Comparison of ENCODE assay signal across 8 cellular contexts in the genomic region with DNA sequence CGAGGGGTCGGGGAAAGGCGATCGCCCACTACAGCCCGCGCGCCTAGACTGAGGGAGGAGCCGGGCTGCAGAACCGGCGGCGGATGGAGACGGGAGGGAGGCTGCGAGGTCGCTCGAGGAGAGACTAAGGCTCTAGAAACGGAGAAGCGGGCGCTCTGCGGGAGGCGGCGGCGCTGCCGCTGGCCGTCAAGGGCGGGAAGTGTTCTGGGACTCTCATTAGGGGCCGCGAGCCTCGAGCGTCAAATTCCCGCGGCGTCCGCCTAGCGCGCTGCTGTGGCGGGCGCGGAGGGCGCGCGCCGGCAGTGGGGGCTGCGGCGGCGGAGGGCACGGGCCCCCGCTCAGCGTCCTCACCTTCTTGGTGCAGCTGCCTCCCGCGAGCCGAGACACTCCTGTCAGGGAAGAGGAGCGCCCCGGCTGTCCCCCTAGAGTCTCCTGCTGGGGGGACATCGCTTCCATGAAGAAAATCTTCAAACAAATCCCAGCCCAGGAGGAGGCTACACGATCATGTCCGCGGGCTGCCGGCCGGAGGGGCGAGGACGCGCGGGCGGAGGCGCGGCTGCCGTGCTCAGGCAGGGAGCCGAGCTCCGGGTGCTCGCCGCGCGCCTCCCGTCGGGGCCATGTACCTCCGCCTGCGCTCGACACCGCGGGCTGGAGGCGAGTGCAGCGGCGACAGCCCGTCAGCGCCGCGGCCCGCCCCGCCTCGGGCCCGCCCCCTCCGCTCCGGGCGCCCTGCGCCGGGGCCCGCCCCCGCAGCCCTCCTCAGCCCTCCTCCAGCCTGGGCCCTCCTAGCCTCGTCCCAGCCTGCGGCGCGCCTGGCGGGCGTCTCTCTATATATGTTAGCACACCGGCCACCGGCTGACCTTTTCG. TPM values are rescaled to one million over a fixed set of nuclear protein-coding genes. Genes with fewer than 3 reads are reported as not detected.
DNase-seq lines count a peak whose midpoint lies in the region; ATAC-seq, FAIRE-seq and TF ChIP-seq lines count a peak whose summit lies in the region.

A gene with protein sequence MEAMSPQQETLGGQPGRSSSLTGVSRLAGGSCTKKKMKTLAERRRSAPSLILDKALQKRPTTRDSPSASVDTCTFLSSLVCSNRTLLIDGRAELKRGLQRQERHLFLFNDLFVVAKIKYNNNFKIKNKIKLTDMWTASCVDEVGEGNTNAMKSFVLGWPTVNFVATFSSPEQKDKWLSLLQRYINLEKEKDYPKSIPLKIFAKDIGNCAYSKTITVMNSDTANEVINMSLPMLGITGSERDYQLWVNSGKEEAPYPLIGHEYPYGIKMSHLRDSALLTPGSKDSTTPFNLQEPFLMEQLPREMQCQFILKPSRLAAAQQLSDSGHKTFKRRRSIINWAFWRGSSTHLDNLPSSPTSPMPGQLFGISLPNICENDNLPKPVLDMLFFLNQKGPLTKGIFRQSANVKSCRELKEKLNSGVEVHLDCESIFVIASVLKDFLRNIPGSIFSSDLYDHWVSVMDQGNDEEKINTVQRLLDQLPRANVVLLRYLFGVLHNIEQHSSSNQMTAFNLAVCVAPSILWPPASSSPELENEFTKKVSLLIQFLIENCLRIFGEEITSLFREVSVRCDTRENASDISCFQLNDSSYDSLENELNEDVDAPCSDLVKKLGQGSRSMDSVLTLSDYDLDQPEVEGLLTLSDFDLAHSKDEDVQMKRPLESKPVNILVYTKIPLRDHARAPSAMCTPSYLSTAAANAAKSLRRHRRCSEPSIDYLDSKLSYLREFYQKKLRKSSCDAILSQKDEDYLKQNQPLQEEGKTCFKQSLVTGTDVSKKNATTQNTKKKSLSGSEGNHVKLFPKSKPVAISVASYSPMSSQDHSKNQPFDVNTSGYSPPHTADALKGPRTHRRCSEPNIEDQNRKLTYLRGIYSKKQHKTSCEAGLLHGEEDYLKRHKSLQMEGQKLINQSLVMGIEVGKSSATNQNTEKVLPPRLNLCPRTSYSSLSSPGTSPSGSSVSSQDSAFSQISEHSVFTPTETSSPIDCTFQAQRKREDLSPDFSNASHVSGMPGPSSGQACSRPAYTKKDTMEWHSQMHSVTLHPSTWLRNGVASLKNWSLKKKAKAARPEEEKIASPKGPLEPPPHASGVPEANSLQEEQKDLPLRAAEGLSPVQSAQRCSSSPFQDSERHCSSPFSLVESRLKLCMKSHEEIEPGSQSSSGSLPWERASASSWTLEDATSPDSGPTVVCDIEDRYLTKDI (minus strand): TSS at position 662 of the 867 bp plus-strand sequence. CDS start 206 bp downstream, at position 456.

- BruUV-seq in Calu3 (replicated peaks; lab: Mats Ljungman, UMichigan): no TSS peak

- H3K27me3 Mint-ChIP-seq in CD4-positive, alpha-beta memory T cell: peaks cover 38 to 40% of the 10 kb centered on the region in 2 donors
- peaks cover 73% of the 10 kb centered on the region for H3K27me3 Mint-ChIP-seq in activated naive CD8-positive, alpha-beta T cell treated with anti-CD3 and anti-CD28 coated beads for 36 hours
- peaks cover 56% of the 10 kb centered on the region for H3K27me3 Mint-ChIP-seq in Calu3 (ENCODE audit: unreplicated experiment)

- CTCF ChIA-PET in CD4-positive, alpha-beta memory T cell (lab: Charles Lee; ENCODE audit: partially characterized antibody): no interaction called here
- CTCF ChIA-PET in Calu3 (lab: Charles Lee): no interaction called here

- POLR2A ChIA-PET in CD4-positive, alpha-beta memory T cell (lab: Charles Lee; ENCODE audit: partially characterized antibody): no interaction called here

- FAIRE-seq in pancreas (lab: Jason Lieb, UNC): no peak

- no peaks in the 10 kb centered on the region for H3K9me3 ChIP-seq in CD4-positive, alpha-beta memory T cell (ENCODE audit: control insufficient read depth in 1 of 2, low read length in 2 of 2)
- H3K9me3 ChIP-seq in pancreas: no peaks in the 10 kb centered on the region

- peak within 1 kb of the TSS; percentile 64 to 83 (median 76) for H3K4me3 Mint-ChIP-seq in CD4-positive, alpha-beta memory T cell
- peak within 1 kb of the TSS; percentile 67 for H3K4me3 Mint-ChIP-seq in activated naive CD8-positive, alpha-beta T cell treated with anti-CD3 and anti-CD28 coated beads for 36 hours
- H3K4me3 Mint-ChIP-seq in Calu3 (ENCODE audit: low read depth, unreplicated experiment): no peak within 1 kb of the TSS

- peak; percentile 75 for ATAC-seq in GM19452 (IDR thresholded peaks at IDR 0.05; ENCODE audit: unreplicated experiment)
- peak; percentile 71 for ATAC-seq in HG03460 (IDR thresholded peaks at IDR 0.05; ENCODE audit: unreplicated experiment)
- ATAC-seq in left cardiac atrium: peak; percentile 94 to 96
- ATAC-seq in pancreas: peak; percentile 87 to 93 (median 91)

- peaks cover 14% of the 10 kb centered on the region for H3K4me1 ChIP-seq in CD4-positive, alpha-beta memory T cell (ENCODE audit: insufficient read depth, low read length)
- peaks cover 0 to 12% (median 5%) of the 10 kb centered on the region in 3 donors for H3K4me1 ChIP-seq in pancreas

- no peak within 1 kb of the TSS for H3K27ac Mint-ChIP-seq in CD4-positive, alpha-beta memory T cell
- no peak within 1 kb of the TSS for H3K27ac Mint-ChIP-seq in activated naive CD8-positive, alpha-beta T cell treated with anti-CD3 and anti-CD28 coated beads for 36 hours
- H3K27ac Mint-ChIP-seq in Calu3 (ENCODE audit: unreplicated experiment): no peak within 1 kb of the TSS

- peak in 3 of 5 donors; percentile 10 to 28 (median 18) for DNase-seq in CD4-positive, alpha-beta memory T cell
- DNase-seq in NOMO-1 treated with dmso at 0.1 percent for 144 hours (lab: John Stamatoyannopoulos, UW; ENCODE audit: unreplicated experiment) (peak; percentile 35), left cardiac atrium (peak; percentile 71), pancreas (peak; percentile 26 to 82 (median 54)), Calu3 (no peak)
- DNase-seq in activated naive CD8-positive, alpha-beta T cell treated with anti-CD3 and anti-CD28 coated beads for 36 hours: peak; percentile 78

- peaks cover 7 to 17% (median 12%) of the 10 kb centered on the region in 4 donors for H3K4me1 Mint-ChIP-seq in CD4-positive, alpha-beta memory T cell
- peaks cover 13% of the 10 kb centered on the region for H3K4me1 Mint-ChIP-seq in activated naive CD8-positive, alpha-beta T cell treated with anti-CD3 and anti-CD28 coated beads for 36 hours
- no peaks in the 10 kb centered on the region for H3K4me1 Mint-ChIP-seq in Calu3 (ENCODE audit: low read depth, unreplicated experiment)

- no peaks in the 10 kb centered on the region for H3K36me3 Mint-ChIP-seq in CD4-positive, alpha-beta memory T cell
- H3K36me3 Mint-ChIP-seq in activated naive CD8-positive, alpha-beta T cell treated with anti-CD3 and anti-CD28 coated beads for 36 hours: no peaks in the 10 kb centered on the region
- H3K36me3 Mint-ChIP-seq in Calu3 (ENCODE audit: insufficient read depth, unreplicated experiment): no peaks in the 10 kb centered on the region

- peak within 1 kb of the TSS in 1 of 2 donors; percentile 29 for H3K4me3 ChIP-seq in CD4-positive, alpha-beta memory T cell (ENCODE audit: low read length in 2 of 2)
- H3K4me3 ChIP-seq in pancreas: peak within 1 kb of the TSS; percentile 20 to 58 (median 46)

- no peak within 1 kb of the TSS for H3K27ac ChIP-seq in CD4-positive, alpha-beta memory T cell (ENCODE audit: low read depth, low read length)
- no peak within 1 kb of the TSS for H3K27ac ChIP-seq in pancreas

- intact Hi-C loops in CD4-positive, alpha-beta memory T cell (cut with micrococcal nuclease): no loop called here
- intact Hi-C loops in left cardiac atrium (cut with DNase I) (no loop called here), pancreas (cut with DNase I) (no loop called here), Calu3 (cut with micrococcal nuclease; ENCODE audit: unreplicated experiment) (no loop called here)

- WGBS in pancreas, 2 donors: 1% methylated on average over 61 to 107 of the region's 107 CpGs

- no peak for TF ChIP-seq CTCF in pancreas (IDR thresholded peaks at IDR 0.05)
- no peak for TF ChIP-seq CTCF in Calu3 (IDR thresholded peaks at IDR 0.05; ENCODE audit: unreplicated experiment)

- no peaks in the 10 kb centered on the region for H3K36me3 ChIP-seq in CD4-positive, alpha-beta memory T cell (ENCODE audit: insufficient read depth, low read length)
- H3K36me3 ChIP-seq in pancreas: no peaks in the 10 kb centered on the region

- H3K9me3 Mint-ChIP-seq in CD4-positive, alpha-beta memory T cell: peaks cover 0 to 4% (median 0%) of the 10 kb centered on the region in 8 donors
- no peaks in the 10 kb centered on the region for H3K9me3 Mint-ChIP-seq in activated naive CD8-positive, alpha-beta T cell treated with anti-CD3 and anti-CD28 coated beads for 36 hours
- H3K9me3 Mint-ChIP-seq in Calu3 (ENCODE audit: low read depth, unreplicated experiment): no peaks in the 10 kb centered on the region

- peaks cover 21% of the 10 kb centered on the region for H3K27me3 ChIP-seq in CD4-positive, alpha-beta memory T cell (ENCODE audit: insufficient read depth, low read length)
- H3K27me3 ChIP-seq in pancreas: peaks cover 0 to 19% (median 6%) of the 10 kb centered on the region in 4 donors

RNA-seq across cellular contexts. Expression of the gene that starts here (rescaled TPM):
- total RNA-seq in CD4-positive, alpha-beta memory T cell: under 1 TPM; 0.09 to 0.17 TPM
- under 1 TPM in 1 of 2 donors, not detected in 1; 0.04 TPM for polyA plus RNA-seq in CD4-positive, alpha-beta memory T cell
- total RNA-seq in activated naive CD8-positive, alpha-beta T cell treated with anti-CD3 and anti-CD28 coated beads for 36 hours: under 1 TPM; 0.08 to 0.28 TPM
- total RNA-seq in left cardiac atrium: 1 to 10 TPM; 2.5 to 4.7 TPM
- total RNA-seq in pancreas: under 1 TPM; 0.06 to 0.61 (median 0.29) TPM
- under 1 TPM; 0.05 to 0.23 TPM for polyA plus RNA-seq in pancreas
- not detected in 2 replicates for total RNA-seq in Calu3 (2022)

Comparison
In these comparisons a context has a peak if more than half of its experiments do, and no peak if none do; other contexts are left out.
1. Peak in DNase-seq in CD4-positive, alpha-beta memory T cell; RNA of the gene not detected or under 1 TPM.
2. Peak in DNase-seq in activated naive CD8-positive, alpha-beta T cell treated with anti-CD3 and anti-CD28 coated beads for 36 hours; RNA of the gene not detected or under 1 TPM.
3. Peak in DNase-seq, ATAC-seq and H3K4me3 ChIP-seq in pancreas; RNA of the gene not detected or under 1 TPM.